8 cellular contexts compared by ENCODE assay signal in the genomic region with DNA sequence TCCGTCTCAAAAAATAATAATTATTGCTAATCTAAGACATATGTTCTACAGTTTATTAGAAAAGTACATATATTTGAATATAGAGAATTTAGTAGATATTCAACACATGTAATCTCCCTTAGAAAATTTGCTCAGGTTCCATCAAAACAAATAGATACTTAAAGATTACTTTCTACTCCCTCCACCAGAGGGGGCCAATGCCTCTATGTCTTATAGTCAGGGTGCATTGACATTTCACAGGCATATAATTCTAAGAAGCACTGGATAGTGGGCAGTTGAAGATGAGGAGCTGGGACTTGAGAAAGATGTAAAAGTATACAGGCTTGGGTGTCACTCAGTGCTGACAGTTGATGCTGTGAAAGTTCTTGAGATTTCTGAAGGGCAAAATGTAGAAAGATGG.
DNase-seq lines count a peak whose midpoint lies in the region; ATAC-seq and TF ChIP-seq lines count a peak whose summit lies in the region.

No MANE protein-coding gene starts in this region.

- H3K4me2 ChIP-seq in hepatocyte, result no peak overlapping the region

- POLR2A ChIA-PET in RWPE1 (lab: Yijun Ruan, JAX; ENCODE audit: low non-redundant PET), result no interaction called here

- H3K4me3 ChIP-seq in hepatocyte, result no peak overlapping the region

- no peaks in the 10 kb centered on the region for H3K27me3 ChIP-seq in hepatocyte

- H3K9me2 ChIP-seq in hepatocyte (replicated peaks; ENCODE audit: insufficient read depth), result no peaks in the 10 kb centered on the region

- CTCF ChIA-PET in RWPE1 (lab: Yijun Ruan, JAX), result interaction anchor here (0.7 to 1.1 kb wide), 3 partner anchors 28 to 498 kb away, joined by 3 read pairs; no protein-coding TSS in a partner anchor

- DNase-seq in Ammon's horn (ENCODE audit: low spot score), result peak; percentile 3
- DNase-seq in RWPE1 (ENCODE audit: low spot score), result peak; percentile 8
- peak; percentile 53 for DNase-seq in hepatocyte (ENCODE audit: low spot score)

- no peaks in the 10 kb centered on the region for H3K4me1 ChIP-seq in hepatocyte (ENCODE audit: insufficient read depth)

- ATAC-seq in GM18868 (IDR thresholded peaks at IDR 0.05; ENCODE audit: unreplicated experiment) (peak; percentile 47), GM21529 (IDR thresholded peaks at IDR 0.05; ENCODE audit: unreplicated experiment) (no peak), GM18519 (IDR thresholded peaks at IDR 0.05; ENCODE audit: low FRiP score, unreplicated experiment) (no peak), HG03565 (IDR thresholded peaks at IDR 0.05; ENCODE audit: unreplicated experiment) (no peak), HG03025 (IDR thresholded peaks at IDR 0.05; ENCODE audit: low FRiP score, unreplicated experiment) (no peak)

- H3K27ac ChIP-seq in RWPE1 (no peak overlapping the region), hepatocyte (no peak overlapping the region)

- no peak overlapping the region for H2AFZ ChIP-seq in hepatocyte

- no peaks in the 10 kb centered on the region for H3K79me2 ChIP-seq in hepatocyte

- 31% methylated on average over 1 of the region's 1 CpG for WGBS in hepatocyte (ENCODE audit: low lambda C conversion rate, missing lambda C conversion rate)

- no peak; the same call in 1 of the 2 replicates for TF ChIP-seq CTCF in RWPE1 (conservative IDR thresholded peaks at IDR 0.05; ENCODE audit: low read depth)
- peak; percentile 42 for TF ChIP-seq CTCF in hepatocyte (IDR thresholded peaks at IDR 0.05; ENCODE audit: poor library complexity)

- H3K9me3 ChIP-seq in hepatocyte (ENCODE audit: low read depth), result no peaks in the 10 kb centered on the region

- H4K20me1 ChIP-seq in hepatocyte (ENCODE audit: insufficient read depth, poor library complexity, severe bottlenecking), result no peaks in the 10 kb centered on the region

- H3K36me3 ChIP-seq in hepatocyte (replicated peaks; ENCODE audit: insufficient read depth, low read depth), result no peaks in the 10 kb centered on the region

Comparison
In these comparisons a context has a peak if more than half of its experiments do, and no peak if none do; other contexts are left out.
1. DNase-seq: peak in every context shown above with its lines; median percentile 53 in hepatocyte; 8 in RWPE1; 3 in Ammon's horn.